In genomic region chr17:988561-988960, GRCh38 we compare ENCODE assay signal across 29 cellular contexts.
"Had no signal": no experiment of that assay in that cellular context is flagged by ENCODE, and none has a peak within 500 bp of the region (broad histone marks: within the 10 kb centered on the region; RNA-seq: fewer than 3 reads in every experiment).

No MANE protein-coding gene starts in this region.

- H3K4me3 Mint-ChIP-seq: activated CD4-positive, alpha-beta memory T cell treated with anti-CD3 and anti-CD28 coated beads for 36 hours; activated CD4-positive, alpha-beta T cell treated with anti-CD3 and anti-CD28 coated beads for 36 hours; activated CD4-positive, alpha-beta T cell treated with anti-CD3 and anti-CD28 coated beads, Interleukin-2, amount 10 ng/mL, durations not matched to agents 24 days and 14 days; activated CD8-positive, alpha-beta memory T cell treated with anti-CD3 and anti-CD28 coated beads, Interleukin-2, amount 10 ng/mL, durations not matched to agents 7 days and 5 days; activated CD8-positive, alpha-beta T cell treated with anti-CD3 and anti-CD28 coated beads, Interleukin-2, amount 10 ng/mL, durations not matched to agents 7 days and 5 days; activated naive CD4-positive, alpha-beta T cell treated with anti-CD3 and anti-CD28 coated beads, Interleukin-2, amount 10 ng/mL, durations not matched to agents 7 days and 5 days; activated naive CD8-positive, alpha-beta T cell treated with anti-CD3 and anti-CD28 coated beads, Interleukin-2, amount 10 ng/mL, durations not matched to agents 7 days and 5 days; brain; dendritic cell treated with granulocyte-macrophage colony-stimulating factor and Interleukin-4, amounts not matched to agents 40 ng/mL and 50 ng/mL, for 4 days; endodermal cell had no signal

- DNase-seq: activated CD4-positive, alpha-beta memory T cell treated with anti-CD3 and anti-CD28 coated beads for 36 hours; activated CD4-positive, alpha-beta T cell treated with anti-CD3 and anti-CD28 coated beads for 36 hours; activated CD4-positive, alpha-beta T cell treated with anti-CD3 and anti-CD28 coated beads, Interleukin-2, amount 10 ng/mL, durations not matched to agents 24 days and 14 days; activated CD4-positive, CD25-positive, alpha-beta regulatory T cell; activated CD4-positive, CD25-positive, alpha-beta regulatory T cell treated with anti-CD3 and anti-CD28 coated beads, Interleukin-2, amount 50 U/mL, for 72 hours; activated CD8-positive, alpha-beta memory T cell treated with anti-CD3 and anti-CD28 coated beads, Interleukin-2, amount 10 ng/mL, durations not matched to agents 7 days and 5 days; activated CD8-positive, alpha-beta memory T cell treated with anti-CD3 and anti-CD28 coated beads, Interleukin-2, amount 50 U/mL, for 4 hours; activated CD8-positive, alpha-beta T cell treated with anti-CD3 and anti-CD28 coated beads, Interleukin-2, amount 10 ng/mL, durations not matched to agents 7 days and 5 days; activated gamma-delta T cell; activated naive CD4-positive, alpha-beta T cell; activated naive CD4-positive, alpha-beta T cell treated with anti-CD3 and anti-CD28 coated beads, Interleukin-2, amount 10 ng/mL, durations not matched to agents 7 days and 5 days; activated naive CD8-positive, alpha-beta T cell treated with anti-CD3 and anti-CD28 coated beads, Interleukin-2, amount 10 ng/mL, durations not matched to agents 7 days and 5 days; activated T-cell treated with anti-CD3 and anti-CD28 coated beads, Interleukin-2, amount 50 U/mL, for 1 hour; activated T-cell treated with anti-CD3 and anti-CD28 coated beads, Interleukin-2, amount 50 U/mL, for 48 hours; central memory CD4-positive, alpha-beta T cell; effector memory CD4-positive, alpha-beta T cell; endodermal cell; foreskin fibroblast; head of caudate nucleus; T-helper 2 cell had no signal

- H3K36me3 ChIP-seq: ascending aorta, breast epithelium, cardiac muscle cell had no signal

- H3K9me3 ChIP-seq: ascending aorta, breast epithelium had no signal

- H3K4me1 ChIP-seq: ascending aorta, breast epithelium had no signal

- FAIRE-seq: frontal cortex had no signal

- H3K36me3 Mint-ChIP-seq: activated CD4-positive, alpha-beta memory T cell treated with anti-CD3 and anti-CD28 coated beads for 36 hours; activated CD8-positive, alpha-beta memory T cell treated with anti-CD3 and anti-CD28 coated beads, Interleukin-2, amount 10 ng/mL, durations not matched to agents 7 days and 5 days; activated naive CD4-positive, alpha-beta T cell treated with anti-CD3 and anti-CD28 coated beads, Interleukin-2, amount 10 ng/mL, durations not matched to agents 7 days and 5 days; activated naive CD4-positive, alpha-beta T cell treated with anti-CD3 and anti-CD28 coated beads, Interleukin-2, amount 50 U/mL, for 72 hours; brain had no signal

- H3K27ac ChIP-seq: ascending aorta, breast epithelium, cardiac muscle cell, coronary artery had no signal

- H3K27me3 ChIP-seq: ascending aorta, breast epithelium, cardiac muscle cell, dorsolateral prefrontal cortex had no signal

- H3K27me3 Mint-ChIP-seq: activated CD4-positive, alpha-beta memory T cell treated with anti-CD3 and anti-CD28 coated beads for 36 hours; activated CD4-positive, alpha-beta T cell treated with anti-CD3 and anti-CD28 coated beads for 36 hours; activated CD4-positive, alpha-beta T cell treated with anti-CD3 and anti-CD28 coated beads, Interleukin-2, amount 10 ng/mL, durations not matched to agents 24 days and 14 days; activated CD8-positive, alpha-beta memory T cell treated with anti-CD3 and anti-CD28 coated beads, Interleukin-2, amount 10 ng/mL, durations not matched to agents 7 days and 5 days; activated naive CD4-positive, alpha-beta T cell treated with anti-CD3 and anti-CD28 coated beads, Interleukin-2, amount 10 ng/mL, durations not matched to agents 7 days and 5 days; activated naive CD8-positive, alpha-beta T cell treated with anti-CD3 and anti-CD28 coated beads, Interleukin-2, amount 10 ng/mL, durations not matched to agents 7 days and 5 days had no signal

- H3K27ac Mint-ChIP-seq: activated CD4-positive, alpha-beta memory T cell treated with anti-CD3 and anti-CD28 coated beads for 36 hours; activated CD4-positive, alpha-beta T cell treated with anti-CD3 and anti-CD28 coated beads for 36 hours; activated CD4-positive, alpha-beta T cell treated with anti-CD3 and anti-CD28 coated beads, Interleukin-2, amount 10 ng/mL, durations not matched to agents 24 days and 14 days; activated CD8-positive, alpha-beta memory T cell treated with anti-CD3 and anti-CD28 coated beads, Interleukin-2, amount 10 ng/mL, durations not matched to agents 7 days and 5 days; activated CD8-positive, alpha-beta T cell treated with anti-CD3 and anti-CD28 coated beads, Interleukin-2, amount 10 ng/mL, durations not matched to agents 7 days and 5 days; activated naive CD4-positive, alpha-beta T cell treated with anti-CD3 and anti-CD28 coated beads, Interleukin-2, amount 10 ng/mL, durations not matched to agents 7 days and 5 days; activated naive CD4-positive, alpha-beta T cell treated with anti-CD3 and anti-CD28 coated beads, Interleukin-2, amount 50 U/mL, for 72 hours; activated naive CD8-positive, alpha-beta T cell treated with anti-CD3 and anti-CD28 coated beads, Interleukin-2, amount 10 ng/mL, durations not matched to agents 7 days and 5 days; brain; dendritic cell treated with granulocyte-macrophage colony-stimulating factor and Interleukin-4, amounts not matched to agents 40 ng/mL and 50 ng/mL, for 4 days; endodermal cell had no signal

- H3K4me3 ChIP-seq: ascending aorta, breast epithelium, cardiac muscle cell, coronary artery, dorsolateral prefrontal cortex had no signal

- H3K4me1 Mint-ChIP-seq: activated CD4-positive, alpha-beta T cell treated with anti-CD3 and anti-CD28 coated beads for 36 hours; activated CD4-positive, alpha-beta T cell treated with anti-CD3 and anti-CD28 coated beads, Interleukin-2, amount 10 ng/mL, durations not matched to agents 24 days and 14 days; activated CD8-positive, alpha-beta memory T cell treated with anti-CD3 and anti-CD28 coated beads, Interleukin-2, amount 10 ng/mL, durations not matched to agents 7 days and 5 days; activated naive CD4-positive, alpha-beta T cell treated with anti-CD3 and anti-CD28 coated beads, Interleukin-2, amount 10 ng/mL, durations not matched to agents 7 days and 5 days; activated naive CD8-positive, alpha-beta T cell treated with anti-CD3 and anti-CD28 coated beads, Interleukin-2, amount 10 ng/mL, durations not matched to agents 7 days and 5 days; endodermal cell had no signal

- H3K9me3 Mint-ChIP-seq: activated CD4-positive, alpha-beta T cell treated with anti-CD3 and anti-CD28 coated beads, Interleukin-2, amount 10 ng/mL, durations not matched to agents 24 days and 14 days; activated naive CD8-positive, alpha-beta T cell treated with anti-CD3 and anti-CD28 coated beads, Interleukin-2, amount 10 ng/mL, durations not matched to agents 7 days and 5 days; endodermal cell had no signal
